In genomic region chr3:150107429-150108175, GRCh38 we compare ENCODE assay signal across 17 cellular contexts.
A peak's percentile ranks its signal among the peaks of the same experiment; 100 is the strongest.
DNase-seq lines count a peak whose midpoint lies in the region; ATAC-seq and TF ChIP-seq lines count a peak whose summit lies in the region.
"Had no signal": no experiment of that assay in that cellular context is flagged by ENCODE, and none has a peak within 500 bp of the region (broad histone marks: within the 10 kb centered on the region; RNA-seq: fewer than 3 reads in every experiment).

No MANE protein-coding gene starts in this region.

- H3K36me3 Mint-ChIP-seq in GM23338 (ENCODE audit: low read depth) = no peaks in the 10 kb centered on the region
- H3K36me3 Mint-ChIP-seq: CD8-positive, alpha-beta T cell had no signal

- ATAC-seq in GM23338 = peak; percentile 50
- ATAC-seq in RWPE2 (ENCODE audit: low read depth) = no peak
- no peak for ATAC-seq in HG03342 (IDR thresholded peaks at IDR 0.05; ENCODE audit: unreplicated experiment)
- ATAC-seq: activated naive CD8-positive, alpha-beta T cell treated with anti-CD3 and anti-CD28 coated beads, Interleukin-2, amount 50 U/mL, for 24 hours; activated T-cell treated with anti-CD3 and anti-CD28 coated beads, Interleukin-2, amount 50 U/mL, for 4 hours; CD8-positive, alpha-beta T cell had no signal

- H3K27me3 ChIP-seq in GM23338 (ENCODE audit: insufficient read depth) = no peaks in the 10 kb centered on the region
- no peaks in the 10 kb centered on the region for H3K27me3 ChIP-seq in RWPE2 (ENCODE audit: insufficient read depth, poor library complexity, severe bottlenecking)
- H3K27me3 ChIP-seq in fibroblast of lung (ENCODE audit: control insufficient read depth, insufficient read depth, low read length) = no peaks in the 10 kb centered on the region
- no peaks in the 10 kb centered on the region for H3K27me3 ChIP-seq in vagina
- H3K27me3 ChIP-seq: colonic mucosa, stomach had no signal

- peaks cover 23% of the 10 kb centered on the region for H3K4me1 Mint-ChIP-seq in GM23338
- H3K4me1 Mint-ChIP-seq: activated CD4-positive, alpha-beta T cell treated with anti-CD3 and anti-CD28 coated beads, Interleukin-2, amount 10 ng/mL, durations not matched to agents 24 days and 14 days; activated naive CD8-positive, alpha-beta T cell treated with anti-CD3 and anti-CD28 coated beads, Interleukin-2, amount 50 U/mL, for 24 hours had no signal

- intact Hi-C loops in vagina (cut with DNase I) = no loop called here

- no peaks in the 10 kb centered on the region for H3K9me3 Mint-ChIP-seq in GM23338
- H3K9me3 Mint-ChIP-seq: activated CD4-positive, alpha-beta T cell treated with anti-CD3 and anti-CD28 coated beads, Interleukin-2, amount 10 ng/mL, durations not matched to agents 24 days and 14 days; activated naive CD8-positive, alpha-beta T cell treated with anti-CD3 and anti-CD28 coated beads, Interleukin-2, amount 50 U/mL, for 24 hours; activated T-cell treated with anti-CD3 and anti-CD28 coated beads, Interleukin-2, amount 50 U/mL, for 4 hours; CD8-positive, alpha-beta T cell had no signal

- H3K9ac ChIP-seq in fibroblast of lung (ENCODE audit: insufficient read depth, low read length) = no peak overlapping the region

- H3K9me2 ChIP-seq in GM23338 (ENCODE audit: insufficient read depth) = 0 out of 2 replicates have a peak, but pooled peaks cover 3% of the 10 kb centered on the region

- H2AFZ ChIP-seq in GM23338 = peak overlapping the region; percentile 56; the same call in 1 of the 2 replicates
- H2AFZ ChIP-seq in fibroblast of lung (ENCODE audit: low read length) = no peak overlapping the region

- TF ChIP-seq CTCF in GM23338 (conservative IDR thresholded peaks at IDR 0.05; ENCODE audit: low read depth in 2 of 2) (no peak), RWPE2 (IDR thresholded peaks at IDR 0.05; ENCODE audit: poor library complexity, severe bottlenecking) (no peak), fibroblast of lung (conservative IDR thresholded peaks at IDR 0.05 in 1 of 2, IDR thresholded peaks at IDR 0.05 in 1 of 2; ENCODE audit: low read depth in 1 of 2, low read length in 2 of 2) (no peak), vagina (IDR thresholded peaks at IDR 0.05) (no peak)

- no peak overlapping the region for H3K4me2 ChIP-seq in GM23338
- H3K4me2 ChIP-seq in fibroblast of lung (ENCODE audit: extremely low read depth, insufficient read depth, low read length) = no peak overlapping the region

- no peak for TF ChIP-seq POLR2A in vagina (IDR thresholded peaks at IDR 0.05)

- H3K27ac ChIP-seq in GM23338 (ENCODE audit: low read depth) (no peak overlapping the region), RWPE2 (ENCODE audit: poor library complexity, severe bottlenecking) (peak overlapping the region; percentile 63), fibroblast of lung (ENCODE audit: insufficient read depth, low read length) (peak overlapping the region; percentile 75), vagina (no peak overlapping the region)
- H3K27ac ChIP-seq: colonic mucosa, HL-60, prostate gland, stomach had no signal

- no peaks in the 10 kb centered on the region for H3K27me3 Mint-ChIP-seq in GM23338 (ENCODE audit: insufficient read depth, low read depth, poor library complexity)

- DNase-seq in GM23338 (ENCODE audit: low spot score) (no peak), RWPE2 (ENCODE audit: low spot score) (no peak), fibroblast of lung (ENCODE audit: low read depth in 2 of 2) (no peak), retina (peak; percentile 71), vagina (ENCODE audit: extremely low spot score in 2 of 2) (no peak), NCI-H1048 (lab: John Stamatoyannopoulos, UW) (no peak), C1 segment of cervical spinal cord (lab: John Stamatoyannopoulos, UW) (no peak)
- DNase-seq: activated CD4-positive, alpha-beta T cell treated with anti-CD3 and anti-CD28 coated beads, Interleukin-2, amount 10 ng/mL, durations not matched to agents 24 days and 14 days; activated naive CD8-positive, alpha-beta T cell treated with anti-CD3 and anti-CD28 coated beads, Interleukin-2, amount 50 U/mL, for 24 hours; activated T-cell treated with anti-CD3 and anti-CD28 coated beads, Interleukin-2, amount 50 U/mL, for 4 hours; CD8-positive, alpha-beta T cell; colonic mucosa; stimulated activated CD4-positive, alpha-beta T cell treated with anti-CD3 and anti-CD28 coated beads, Interleukin-15, amount 100 ng/mL, for 24 hours; stomach had no signal

- H4K20me1 ChIP-seq in GM23338 (replicated peaks; ENCODE audit: insufficient read depth) (no peaks in the 10 kb centered on the region), fibroblast of lung (ENCODE audit: control insufficient read depth, extremely low read depth, insufficient read depth, low read length) (no peaks in the 10 kb centered on the region)

- no peak overlapping the region; the same call in 1 of the 2 replicates for H3K27ac Mint-ChIP-seq in GM23338
- H3K27ac Mint-ChIP-seq: activated CD4-positive, alpha-beta T cell treated with anti-CD3 and anti-CD28 coated beads, Interleukin-2, amount 10 ng/mL, durations not matched to agents 24 days and 14 days; activated naive CD8-positive, alpha-beta T cell treated with anti-CD3 and anti-CD28 coated beads, Interleukin-2, amount 50 U/mL, for 24 hours; CD8-positive, alpha-beta T cell had no signal

- H3K4me3 ChIP-seq in GM23338 (no peak overlapping the region), RWPE2 (ENCODE audit: severe bottlenecking) (no peak overlapping the region), fibroblast of lung (replicated peaks in 1 of 4; ENCODE audit: control extremely low read depth in 1 of 4, insufficient read depth in 1 of 4, low read depth in 3 of 4, low read length in 4 of 4) (no peak overlapping the region), vagina (no peak overlapping the region)
- H3K4me3 ChIP-seq: colonic mucosa, prostate gland, stomach had no signal

- H3K4me1 ChIP-seq in GM23338 (ENCODE audit: insufficient read depth) (peaks cover 15% of the 10 kb centered on the region), RWPE2 (ENCODE audit: insufficient read depth, poor library complexity, severe bottlenecking) (peaks cover 6% of the 10 kb centered on the region), fibroblast of lung (ENCODE audit: control insufficient read depth, extremely low read depth, insufficient read depth, low read length) (peaks cover 17% of the 10 kb centered on the region), vagina (no peaks in the 10 kb centered on the region)
- H3K4me1 ChIP-seq: colonic mucosa, prostate gland had no signal

- H3K36me3 ChIP-seq in GM23338 (ENCODE audit: insufficient read depth) (no peaks in the 10 kb centered on the region), RWPE2 (ENCODE audit: low read depth) (no peaks in the 10 kb centered on the region), fibroblast of lung (ENCODE audit: control insufficient read depth, insufficient read depth, low read length) (no peaks in the 10 kb centered on the region), vagina (no peaks in the 10 kb centered on the region)
- H3K36me3 ChIP-seq: colonic mucosa, prostate gland, stomach had no signal

- H3K4me3 Mint-ChIP-seq in GM23338 = no peak overlapping the region
- H3K4me3 Mint-ChIP-seq: activated CD4-positive, alpha-beta T cell treated with anti-CD3 and anti-CD28 coated beads, Interleukin-2, amount 10 ng/mL, durations not matched to agents 24 days and 14 days; activated naive CD8-positive, alpha-beta T cell treated with anti-CD3 and anti-CD28 coated beads, Interleukin-2, amount 50 U/mL, for 24 hours; activated T-cell treated with anti-CD3 and anti-CD28 coated beads, Interleukin-2, amount 50 U/mL, for 4 hours; CD8-positive, alpha-beta T cell had no signal

- H3K9me3 ChIP-seq in RWPE2 (ENCODE audit: severe bottlenecking) = no peaks in the 10 kb centered on the region
- H3K9me3 ChIP-seq in fibroblast of lung (ENCODE audit: control insufficient read depth, insufficient read depth, low read depth, low read length) = no peaks in the 10 kb centered on the region
- H3K9me3 ChIP-seq in vagina = no peaks in the 10 kb centered on the region
- H3K9me3 ChIP-seq: colonic mucosa, prostate gland, stomach had no signal

- no peaks in the 10 kb centered on the region for H3F3A ChIP-seq in GM23338 (replicated peaks; ENCODE audit: low read depth)

- H3K79me2 ChIP-seq in GM23338 (replicated peaks; ENCODE audit: insufficient read depth) = no peaks in the 10 kb centered on the region
- no peaks in the 10 kb centered on the region for H3K79me2 ChIP-seq in fibroblast of lung (ENCODE audit: control insufficient read depth, insufficient read depth, low read length)

TF ChIP-seq in GM23338, 12 proteins besides CTCF, POLR2A, EP300 and RAD21 (continues in another document):
- TF ChIP-seq ZNF331 (CRISPR knock-in tag; IDR thresholded peaks at IDR 0.05; ENCODE audit: low read depth) = no peak
- no peak for TF ChIP-seq ETS1 (IDR thresholded peaks at IDR 0.05)
- TF ChIP-seq EZH2phosphoT487 (IDR thresholded peaks at IDR 0.05; ENCODE audit: unreplicated experiment) = no peak
- TF ChIP-seq CREB1 (CRISPR knock-in tag; IDR thresholded peaks at IDR 0.05; ENCODE audit: low read depth) = no peak
- TF ChIP-seq EZH2 (IDR thresholded peaks at IDR 0.05; ENCODE audit: low read depth, unreplicated experiment) = no peak
- no peak for TF ChIP-seq POLR2AphosphoS5 (IDR thresholded peaks at IDR 0.05; ENCODE audit: low read depth)

Comparison
In these comparisons a context has a peak if more than half of its experiments do, and no peak if none do; other contexts are left out.
1. H3K27ac ChIP-seq: peak in RWPE2 (single experiment) and fibroblast of lung (single experiment); none in GM23338 (single experiment) and vagina (single experiment).